24 cellular contexts compared by ENCODE assay signal in genomic region chrX:40893251-40893910, GRCh38.
"Had no signal": no experiment of that assay in that cellular context is flagged by ENCODE, and none has a peak within 500 bp of the region (broad histone marks: within the 10 kb centered on the region; RNA-seq: fewer than 3 reads in every experiment).

No MANE protein-coding gene starts in this region.

- H3K4me3 ChIP-seq: esophagus muscularis mucosa, gastrocnemius medialis, skin epidermis, thoracic aorta, uterus had no signal

- ATAC-seq: activated T-helper 17 cell treated with anti-CD3 and anti-CD28 coated beads, Interleukin-2, amount 50 U/mL, for 72 hours; gastrocnemius medialis; left cardiac atrium; left ventricle myocardium superior; sciatic nerve; stimulated activated effector memory CD8-positive, alpha-beta T cell treated with anti-CD3 and anti-CD28 coated beads, Interleukin-12 subunit alpha, Interleukin-12 subunit beta, amount 100 ng/mL, for 72 hours; T-cell had no signal

- H3K27ac ChIP-seq: esophagus muscularis mucosa, gastrocnemius medialis, neutrophil, skin epidermis, thoracic aorta, uterus had no signal

- DNase-seq: activated CD4-positive, alpha-beta T cell treated with anti-CD3 and anti-CD28 coated beads for 4 hours; activated CD4-positive, alpha-beta T cell treated with anti-CD3 and anti-CD28 coated beads, Interleukin-2, amount 50 U/mL, for 48 hours; activated CD4-positive, CD25-positive, alpha-beta regulatory T cell; activated CD8-positive, alpha-beta memory T cell treated with anti-CD3 and anti-CD28 coated beads, Interleukin-2, amount 50 U/mL, for 48 hours; activated gamma-delta T cell treated with Interleukin-2 at 50 U/mL for 16 hours; activated naive CD4-positive, alpha-beta T cell treated with anti-CD3 and anti-CD28 coated beads, Interleukin-2, amount 50 U/mL, for 16 hours; activated T-cell treated with anti-CD3 and anti-CD28 coated beads, Interleukin-2, amount 50 U/mL, for 24 hours; amniotic stem cell; endodermal cell; gastrocnemius medialis; glutamatergic neuron; islet precursor cell; left cardiac atrium; left ventricle myocardium superior; stimulated activated CD4-positive, alpha-beta T cell treated with anti-CD3 and anti-CD28 coated beads, Interleukin-4, amount 100 ng/mL, for 24 hours; T-cell; uterus had no signal

- H3K36me3 ChIP-seq: esophagus muscularis mucosa, gastrocnemius medialis, neutrophil, thoracic aorta, uterus had no signal

- H3K4me1 ChIP-seq: esophagus muscularis mucosa, gastrocnemius medialis, uterus had no signal

- H3K27me3 ChIP-seq: esophagus muscularis mucosa, neutrophil had no signal

- H3K9me3 ChIP-seq: gastrocnemius medialis, neutrophil, thoracic aorta, uterus had no signal
